ENCODE assay signal across 18 cellular contexts in genomic region chr9:87603854-87604490, GRCh38.
DNase-seq lines count a peak whose midpoint lies in the region; TF ChIP-seq lines count a peak whose summit lies in the region.
"Had no signal": no experiment of that assay in that cellular context is flagged by ENCODE, and none has a peak within 500 bp of the region (broad histone marks: within the 10 kb centered on the region; RNA-seq: fewer than 3 reads in every experiment).

No MANE protein-coding gene starts in this region.

- no peaks in the 10 kb centered on the region for H3K27me3 Mint-ChIP-seq in dendritic cell treated with granulocyte-macrophage colony-stimulating factor and Interleukin-4, amounts not matched to agents 40 ng/mL and 50 ng/mL, for 4 days
- no peaks in the 10 kb centered on the region for H3K27me3 Mint-ChIP-seq in nephron progenitor cell (ENCODE audit: low read depth, poor library complexity)
- H3K27me3 Mint-ChIP-seq in activated CD4-positive, alpha-beta T cell treated with anti-CD3 and anti-CD28 coated beads, Interleukin-2, amount 10 ng/mL, durations not matched to agents 7 days and 5 days: peaks cover 13% of the 10 kb centered on the region

- TF ChIP-seq CTCF in nephron progenitor cell (IDR thresholded peaks at IDR 0.05) (no peak), dorsolateral prefrontal cortex (IDR thresholded peaks at IDR 0.05 in 54 of 56, conservative IDR thresholded peaks at IDR 0.05 in 2 of 56; ENCODE audit: low read depth in 1 of 56, partially characterized antibody in 56 of 56) (no peak)

- H3K9me3 Mint-ChIP-seq in dendritic cell treated with granulocyte-macrophage colony-stimulating factor and Interleukin-4, amounts not matched to agents 40 ng/mL and 50 ng/mL, for 4 days: peaks cover 18% of the 10 kb centered on the region
- H3K9me3 Mint-ChIP-seq in nephron progenitor cell: no peaks in the 10 kb centered on the region
- H3K9me3 Mint-ChIP-seq in activated CD4-positive, alpha-beta T cell treated with anti-CD3 and anti-CD28 coated beads, Interleukin-2, amount 10 ng/mL, durations not matched to agents 7 days and 5 days: peaks cover 7% of the 10 kb centered on the region
- H3K9me3 Mint-ChIP-seq: CD4-positive, CD25-positive, alpha-beta regulatory T cell had no signal

- peaks cover 15% of the 10 kb centered on the region for H3K36me3 ChIP-seq in thymus (ENCODE audit: control insufficient read depth, insufficient read depth)

- H3K9me3 ChIP-seq in thymus (ENCODE audit: control insufficient read depth): no peaks in the 10 kb centered on the region
- H3K9me3 ChIP-seq: SJSA1 had no signal

- no peak overlapping the region for H3K4me3 ChIP-seq in Jurkat, Clone E6-1 (ENCODE audit: low read length)
- no peak overlapping the region for H3K4me3 ChIP-seq in thymus (ENCODE audit: low read length)
- no peak overlapping the region for H3K4me3 ChIP-seq in dorsolateral prefrontal cortex
- H3K4me3 ChIP-seq: GM23248, SJSA1 had no signal

- H3K36me3 Mint-ChIP-seq in dendritic cell treated with granulocyte-macrophage colony-stimulating factor and Interleukin-4, amounts not matched to agents 40 ng/mL and 50 ng/mL, for 4 days (ENCODE audit: low read depth): peaks cover 62% of the 10 kb centered on the region
- H3K36me3 Mint-ChIP-seq in nephron progenitor cell (ENCODE audit: low read depth): peaks cover 38% of the 10 kb centered on the region
- H3K36me3 Mint-ChIP-seq in activated CD4-positive, alpha-beta T cell treated with anti-CD3 and anti-CD28 coated beads, Interleukin-2, amount 10 ng/mL, durations not matched to agents 7 days and 5 days (ENCODE audit: low read depth): no peaks in the 10 kb centered on the region
- H3K36me3 Mint-ChIP-seq: CD4-positive, CD25-positive, alpha-beta regulatory T cell had no signal

- H3K4me1 ChIP-seq in thymus (ENCODE audit: control insufficient read depth, insufficient read depth, low read length): peaks cover 44% of the 10 kb centered on the region

- H3K27ac Mint-ChIP-seq in dendritic cell treated with granulocyte-macrophage colony-stimulating factor and Interleukin-4, amounts not matched to agents 40 ng/mL and 50 ng/mL, for 4 days: peak overlapping the region; percentile 13
- H3K27ac Mint-ChIP-seq in nephron progenitor cell: peak overlapping the region; percentile 90
- no peak overlapping the region for H3K27ac Mint-ChIP-seq in activated CD4-positive, alpha-beta T cell treated with anti-CD3 and anti-CD28 coated beads, Interleukin-2, amount 10 ng/mL, durations not matched to agents 7 days and 5 days
- H3K27ac Mint-ChIP-seq: B cell; CD4-positive, CD25-positive, alpha-beta regulatory T cell had no signal

- POLR2A ChIA-PET in activated CD4-positive, alpha-beta T cell treated with anti-CD3 and anti-CD28 coated beads, Interleukin-2, amount 10 ng/mL, durations not matched to agents 7 days and 5 days (lab: Charles Lee): no interaction called here

- H3K4me1 Mint-ChIP-seq in dendritic cell treated with granulocyte-macrophage colony-stimulating factor and Interleukin-4, amounts not matched to agents 40 ng/mL and 50 ng/mL, for 4 days (ENCODE audit: low read depth): peaks cover 81% of the 10 kb centered on the region
- peaks cover 72% of the 10 kb centered on the region for H3K4me1 Mint-ChIP-seq in nephron progenitor cell
- peaks cover 16% of the 10 kb centered on the region for H3K4me1 Mint-ChIP-seq in activated CD4-positive, alpha-beta T cell treated with anti-CD3 and anti-CD28 coated beads, Interleukin-2, amount 10 ng/mL, durations not matched to agents 7 days and 5 days
- H3K4me1 Mint-ChIP-seq: B cell had no signal

- DNase-seq in Jurkat, Clone E6-1 (ENCODE audit: low read depth, low spot score): peak; percentile 70
- DNase-seq in nephron progenitor cell: no peak
- DNase-seq in NCI-H2107 (lab: John Stamatoyannopoulos, UW): no peak
- DNase-seq in COR-L47 (lab: John Stamatoyannopoulos, UW): no peak
- DNase-seq in dorsolateral prefrontal cortex: no peak
- no peak for DNase-seq in activated CD4-positive, alpha-beta T cell treated with anti-CD3 and anti-CD28 coated beads, Interleukin-2, amount 10 ng/mL, durations not matched to agents 7 days and 5 days
- DNase-seq: Calu3; CD4-positive, CD25-positive, alpha-beta regulatory T cell; DMS53; GM23248; NCI-H1436 treated with DMSO at 0.1 percent for 48 hours; NCI-H2029 treated with DMSO at 0.1 percent for 48 hours; NCI-H748 treated with DMSO at 0.1 percent for 48 hours had no signal

- WGBS in thymus: 64% methylated on average over 7 of the region's 7 CpGs

- H3K27ac ChIP-seq in thymus (ENCODE audit: low read depth) (peak overlapping the region; percentile 61), dorsolateral prefrontal cortex (no peak overlapping the region)
- H3K27ac ChIP-seq: GM23248, KMS-11, SJSA1 had no signal

- intact Hi-C loops in dendritic cell treated with granulocyte-macrophage colony-stimulating factor and Interleukin-4, amounts not matched to agents 40 ng/mL and 50 ng/mL, for 4 days (cut with micrococcal nuclease): loop anchor here (5.0 kb wide), 1 partner anchor 47 kb away; no protein-coding TSS in a partner anchor
- intact Hi-C loops in dorsolateral prefrontal cortex (cut with DNase I): no loop called here

- no peaks in the 10 kb centered on the region for H3K27me3 ChIP-seq in thymus (ENCODE audit: control insufficient read depth, insufficient read depth)
- H3K27me3 ChIP-seq in dorsolateral prefrontal cortex: no peaks in the 10 kb centered on the region
- H3K27me3 ChIP-seq: SJSA1 had no signal

- H3K4me3 Mint-ChIP-seq in dendritic cell treated with granulocyte-macrophage colony-stimulating factor and Interleukin-4, amounts not matched to agents 40 ng/mL and 50 ng/mL, for 4 days: no peak overlapping the region
- H3K4me3 Mint-ChIP-seq in nephron progenitor cell: no peak overlapping the region
- H3K4me3 Mint-ChIP-seq in activated CD4-positive, alpha-beta T cell treated with anti-CD3 and anti-CD28 coated beads, Interleukin-2, amount 10 ng/mL, durations not matched to agents 7 days and 5 days: no peak overlapping the region
- H3K4me3 Mint-ChIP-seq: B cell; CD4-positive, CD25-positive, alpha-beta regulatory T cell had no signal

- CTCF ChIA-PET in activated CD4-positive, alpha-beta T cell treated with anti-CD3 and anti-CD28 coated beads, Interleukin-2, amount 10 ng/mL, durations not matched to agents 7 days and 5 days (lab: Charles Lee): no interaction called here
